In genomic region chr21:39867198-39867650, GRCh38 we compare ENCODE assay signal across 10 cellular contexts. TPM values are rescaled to one million over a fixed set of nuclear protein-coding genes. Genes with fewer than 3 reads are reported as not detected.
DNase-seq lines count a peak whose midpoint lies in the region; ATAC-seq and TF ChIP-seq lines count a peak whose summit lies in the region.
"Had no signal": no experiment of that assay in that cellular context is flagged by ENCODE, and none has a peak within 500 bp of the region (broad histone marks: within the 10 kb centered on the region; RNA-seq: fewer than 3 reads in every experiment).

PCP4 (plus strand) TSS chr21:39867438; CDS start chr21:39867502, 64 bp downstream.

- H3K27me3 Mint-ChIP-seq in activated CD8-positive, alpha-beta T cell treated with anti-CD3 and anti-CD28 coated beads for 36 hours = peaks cover 15% of the 10 kb centered on the region

- TF ChIP-seq CTCF in GM13977 (IDR thresholded peaks at IDR 0.05; ENCODE audit: extremely low read depth, insufficient read depth, missing control alignments) = peak; percentile 56
- peak; percentile 96 for TF ChIP-seq CTCF in activated CD8-positive, alpha-beta T cell treated with anti-CD3 and anti-CD28 coated beads for 36 hours (IDR thresholded peaks at IDR 0.05)
- TF ChIP-seq CTCF in parathyroid adenoma (IDR thresholded peaks at IDR 0.05) = peak; percentile 71

- H3K4me3 ChIP-seq in parathyroid adenoma (ENCODE audit: low read depth, low read length) = no peak within 1 kb of the TSS
- H3K4me3 ChIP-seq: HAP-1 had no signal

- H3K27ac ChIP-seq in parathyroid adenoma = no peak within 1 kb of the TSS

- no peaks in the 10 kb centered on the region for H3K27me3 ChIP-seq in parathyroid adenoma (ENCODE audit: control insufficient read depth, insufficient read depth, low read length)

- CTCF ChIA-PET in activated CD8-positive, alpha-beta T cell treated with anti-CD3 and anti-CD28 coated beads for 36 hours (lab: Charles Lee) = interaction anchor here (0.6 to 1.4 kb wide), 6 partner anchors 15 to 635 kb away, joined by 3 read pairs; no protein-coding TSS in a partner anchor

- no peaks in the 10 kb centered on the region for H3K4me1 Mint-ChIP-seq in activated CD8-positive, alpha-beta T cell treated with anti-CD3 and anti-CD28 coated beads for 36 hours (ENCODE audit: low read depth)

- no peaks in the 10 kb centered on the region for H3K4me1 ChIP-seq in parathyroid adenoma
- H3K4me1 ChIP-seq: HAP-1 had no signal

- H2AFZ ChIP-seq in parathyroid adenoma = peak within 1 kb of the TSS; percentile 11

- POLR2A ChIA-PET in activated CD8-positive, alpha-beta T cell treated with anti-CD3 and anti-CD28 coated beads for 36 hours (lab: Charles Lee) = no interaction called here

- in situ Hi-C loops in GM13977 (cut with MboI; ENCODE audit: low pct_unique_long_range_greater_than_20kb, low sequenced_read_pairs, unreplicated experiment) = no loop called here

- no peak within 1 kb of the TSS for H3K27ac Mint-ChIP-seq in activated CD8-positive, alpha-beta T cell treated with anti-CD3 and anti-CD28 coated beads for 36 hours

- DNase-seq in AG08396 (ENCODE audit: low spot score) = peak; percentile 23
- no peak for DNase-seq in GM13977 (ENCODE audit: low spot score)
- DNase-seq in NCI-H2081 treated with DMSO at 0.1 percent for 48 hours (lab: John Stamatoyannopoulos, UW) = peak; percentile 39
- DNase-seq in activated CD8-positive, alpha-beta T cell treated with anti-CD3 and anti-CD28 coated beads for 36 hours = peak; percentile 62
- DNase-seq in globus pallidus (ENCODE audit: low spot score) = peak; percentile 26

- no peaks in the 10 kb centered on the region for H3K9me3 Mint-ChIP-seq in activated CD8-positive, alpha-beta T cell treated with anti-CD3 and anti-CD28 coated beads for 36 hours

- H3K4me3 Mint-ChIP-seq in activated CD8-positive, alpha-beta T cell treated with anti-CD3 and anti-CD28 coated beads for 36 hours = no peak within 1 kb of the TSS

- H3K36me3 ChIP-seq in parathyroid adenoma (ENCODE audit: control insufficient read depth, insufficient read depth, low read length) = no peaks in the 10 kb centered on the region
- H3K36me3 ChIP-seq: HAP-1 had no signal

- no peak within 1 kb of the TSS for H3K4me2 ChIP-seq in parathyroid adenoma (ENCODE audit: low read length)

- H3K9ac ChIP-seq in parathyroid adenoma = no peak within 1 kb of the TSS

- no peak for ATAC-seq in activated CD8-positive, alpha-beta T cell treated with anti-CD3 and anti-CD28 coated beads for 36 hours
- ATAC-seq in HG03095 (IDR thresholded peaks at IDR 0.05; ENCODE audit: unreplicated experiment) = no peak
- ATAC-seq in HG03342 (IDR thresholded peaks at IDR 0.05; ENCODE audit: unreplicated experiment) = no peak

- no peaks in the 10 kb centered on the region for H3K9me3 ChIP-seq in parathyroid adenoma (ENCODE audit: control insufficient read depth, low read length)

- no peaks in the 10 kb centered on the region for H3K36me3 Mint-ChIP-seq in activated CD8-positive, alpha-beta T cell treated with anti-CD3 and anti-CD28 coated beads for 36 hours (ENCODE audit: low read depth)

- intact Hi-C loops in activated CD8-positive, alpha-beta T cell treated with anti-CD3 and anti-CD28 coated beads for 36 hours (cut with micrococcal nuclease) = no loop called here

- no peaks in the 10 kb centered on the region for H3K79me2 ChIP-seq in parathyroid adenoma

RNA-seq across cellular contexts. Expression of gene PCP4, which starts in this region (rescaled TPM):
- total RNA-seq in activated CD8-positive, alpha-beta T cell treated with anti-CD3 and anti-CD28 coated beads for 36 hours = not detected
- total RNA-seq: glomerular endothelial cell had no signal

Comparison
In these comparisons a context has a peak if more than half of its experiments do, and no peak if none do; other contexts are left out.
1. Peak in DNase-seq in activated CD8-positive, alpha-beta T cell treated with anti-CD3 and anti-CD28 coated beads for 36 hours; RNA of the gene not detected or under 1 TPM.